ENCODE assay signal across 1 cellular context in genomic region chr2:110204408-110205385, GRCh38.
TF ChIP-seq lines count a peak whose summit lies in the region.

Gene NPHP1 (minus strand): TSS chr2:110205013. CDS start chr2:110204968, 45 bp downstream.

TF ChIP-seq in Ishikawa, 13 proteins besides CTCF, POLR2A, EP300 and RAD21 (continued from another document):
- no peak for TF ChIP-seq MAX (IDR thresholded peaks at IDR 0.05)
- TF ChIP-seq CREB1 (IDR thresholded peaks at IDR 0.05; ENCODE audit: low read depth): peak; percentile 96
- no peak for TF ChIP-seq FOXM1 (IDR thresholded peaks at IDR 0.05; ENCODE audit: borderline replicate concordance, low read depth)
